ENCODE assay signal across 13 cellular contexts in the genomic region with DNA sequence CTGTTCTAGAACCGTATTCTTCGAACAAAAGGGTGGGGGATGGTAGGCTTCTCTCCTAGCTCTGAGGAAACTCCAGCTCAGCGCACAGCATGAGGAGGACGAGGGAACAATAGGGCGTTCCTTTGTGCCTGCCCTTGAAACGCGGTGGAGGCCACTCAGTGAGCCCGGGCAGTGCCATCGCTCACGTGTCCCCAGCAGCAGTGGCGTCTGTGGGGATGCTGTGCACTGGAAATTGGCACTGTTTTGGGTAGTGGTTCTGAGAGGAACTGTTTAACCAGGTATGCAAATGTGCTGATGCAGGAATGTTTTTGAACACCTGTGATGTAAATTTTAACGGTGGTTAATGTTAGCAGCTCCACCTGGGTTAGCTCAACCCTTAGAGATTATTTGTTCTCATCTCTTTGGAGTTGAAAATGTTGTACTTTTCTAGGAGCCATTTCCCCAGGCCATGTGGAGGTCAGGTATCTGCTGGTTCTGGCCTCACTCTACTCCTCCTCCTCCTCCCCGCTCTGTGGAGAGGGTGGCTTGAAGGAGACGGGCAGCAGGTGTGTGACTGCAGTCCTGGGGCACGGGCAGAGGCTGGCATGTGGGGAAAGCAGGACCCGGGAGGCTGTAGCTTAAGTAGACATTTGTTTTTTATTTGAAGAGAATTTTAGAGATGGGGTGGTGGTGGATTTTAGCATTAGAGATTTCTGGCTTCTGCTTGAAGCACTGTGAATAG. TPM values are rescaled to one million over a fixed set of nuclear protein-coding genes. Genes with fewer than 3 reads are reported as not detected.
DNase-seq lines count a peak whose midpoint lies in the region; ATAC-seq, FAIRE-seq and TF ChIP-seq lines count a peak whose summit lies in the region.
"Had no signal": no experiment of that assay in that cellular context is flagged by ENCODE, and none has a peak within 500 bp of the region (broad histone marks: within the 10 kb centered on the region; RNA-seq: fewer than 3 reads in every experiment).

No MANE protein-coding gene starts in this region.

- no peak overlapping the region for H2BK120ac ChIP-seq in H9 (ENCODE audit: low read depth, low read length, poor library complexity, severe bottlenecking)

- no peak overlapping the region for H2BK15ac ChIP-seq in H9 (ENCODE audit: low read depth, low read length)

- H3K4me2 ChIP-seq in A549: no peak overlapping the region
- peak overlapping the region; percentile 1 for H3K4me2 ChIP-seq in H9 (ENCODE audit: insufficient read depth, insufficient read length, low read length)

- H3K79me2 ChIP-seq in H9 (ENCODE audit: insufficient read depth, low read length): peaks cover 15% of the 10 kb centered on the region; the same call in 1 of the 2 replicates

- peak overlapping the region; percentile 46 to 51 for H3K4me3 Mint-ChIP-seq in H9
- H3K4me3 Mint-ChIP-seq in activated B cell treated with CpG ODN at 0.5 μM for 24 hours: peak overlapping the region; percentile 15

- H3K4me1 Mint-ChIP-seq in H9 (peaks cover 79 to 90% of the 10 kb centered on the region in 2 experiments), activated B cell treated with CpG ODN at 0.5 μM for 24 hours (peaks cover 68% of the 10 kb centered on the region)

- H3K27me3 Mint-ChIP-seq in H9 (ENCODE audit: low read depth): no peaks in the 10 kb centered on the region
- no peaks in the 10 kb centered on the region for H3K27me3 Mint-ChIP-seq in activated B cell treated with CpG ODN at 0.5 μM for 24 hours

- H2BK12ac ChIP-seq in H9 (ENCODE audit: insufficient read length, low read depth, low read length): peak overlapping the region; percentile 83

- no peak for TF ChIP-seq POLR2A in A549 (IDR thresholded peaks at IDR 0.05; ENCODE audit: low read length)

- no peak overlapping the region for H2BK5ac ChIP-seq in H9 (ENCODE audit: insufficient read length, low read length)

- intact Hi-C loops in activated B cell treated with CpG ODN at 0.5 μM for 24 hours (cut with micrococcal nuclease): no loop called here

- no peak overlapping the region for H3K9ac ChIP-seq in H9 (ENCODE audit: extremely low read depth, insufficient read length, low read length)

- no peak overlapping the region for H3T11ph ChIP-seq in H9 (ENCODE audit: low read length)

- TF ChIP-seq CTCF in A549 (IDR thresholded peaks at IDR 0.05) (no peak), H9 (conservative IDR thresholded peaks at IDR 0.05) (no peak), activated B cell treated with CpG ODN at 0.5 μM for 24 hours (IDR thresholded peaks at IDR 0.05) (no peak)

- peaks cover 44% of the 10 kb centered on the region for H3K4me1 ChIP-seq in A549
- H3K4me1 ChIP-seq in H9 (ENCODE audit: insufficient read depth, low read length): peaks cover 24% of the 10 kb centered on the region; the same call in 1 of the 2 replicates

- H4K8ac ChIP-seq in H9 (replicated peaks; ENCODE audit: insufficient read length, low read depth, low read length): no peak overlapping the region

- POLR2A ChIA-PET in A549 (lab: Yijun Ruan, JAX): no interaction called here
- POLR2A ChIA-PET in activated B cell treated with CpG ODN at 0.5 μM for 24 hours (lab: Charles Lee): interaction anchor here (1.0 kb wide), 1 partner anchor 49 kb away, joined by 3 read pairs; a partner anchor contains a TSS

- H3K14ac ChIP-seq in H9 (ENCODE audit: insufficient read depth, low read length): peak overlapping the region; percentile 67; the same call in 1 of the 2 replicates

- no peak overlapping the region for H4K91ac ChIP-seq in H9 (ENCODE audit: insufficient read length, low read depth, low read length)

- H2AK5ac ChIP-seq in H9 (ENCODE audit: insufficient read length, low read length): no peak overlapping the region

- WGBS in A549 (ENCODE audit: missing lambda C conversion rate): 87% methylated on average over 16 of the region's 16 CpGs
- WGBS in H9 (ENCODE audit: extremely low coverage, insufficient read length, low lambda C conversion rate): no CpG with 5 or more reads among the region's 16 CpGs

- H3K4me3 ChIP-seq in A549: no peak overlapping the region
- H3K4me3 ChIP-seq: gastrocnemius medialis, skin epidermis, tibial artery had no signal

- H3K56ac ChIP-seq in H9 (ENCODE audit: insufficient read length, low read depth, low read length): no peak overlapping the region

- H3K36me3 Mint-ChIP-seq in H9 (ENCODE audit: insufficient read depth in 1 of 3, low read depth in 3 of 3) (peaks cover 10 to 25% (median 23%) of the 10 kb centered on the region in 3 experiments), activated B cell treated with CpG ODN at 0.5 μM for 24 hours (ENCODE audit: low read depth) (peaks cover 39% of the 10 kb centered on the region)

- no peaks in the 10 kb centered on the region for H3K79me1 ChIP-seq in H9 (ENCODE audit: insufficient read depth, low read depth, low read length, poor library complexity, severe bottlenecking)

- H3K27ac Mint-ChIP-seq in H9 (peak overlapping the region; percentile 98), activated B cell treated with CpG ODN at 0.5 μM for 24 hours (peak overlapping the region; percentile 76)

- H3K27ac ChIP-seq in A549: peak overlapping the region in 1 of 2 experiments; percentile 78; a peak in 1 of 6 replicates
- peak overlapping the region; percentile 78 for H3K27ac ChIP-seq in H9 (ENCODE audit: insufficient read length, low read depth, low read length)
- H3K27ac ChIP-seq in layer of hippocampus (ENCODE audit: low read depth, low read length): peak overlapping the region; percentile 30
- H3K27ac ChIP-seq: gastrocnemius medialis, skin epidermis, tibial artery had no signal

- FAIRE-seq in A549 (lab: Jason Lieb, UNC): no peak

- H2AFZ ChIP-seq in H9 (ENCODE audit: low read length): no peak overlapping the region

- TF ChIP-seq EP300 in A549 (IDR thresholded peaks at IDR 0.05): no peak

- peaks cover 7% of the 10 kb centered on the region for H4K20me1 ChIP-seq in H9 (ENCODE audit: control insufficient read depth, insufficient read depth, insufficient read length)

- H4K5ac ChIP-seq in H9 (ENCODE audit: insufficient read length, low read depth, low read length): no peak overlapping the region

- no peak overlapping the region for H3K23ac ChIP-seq in H9 (ENCODE audit: insufficient read length, low read depth, low read length)

- H3K9me3 ChIP-seq in A549 (no peaks in the 10 kb centered on the region), H9 (ENCODE audit: control insufficient read depth, low read depth, low read length) (no peaks in the 10 kb centered on the region)
- H3K9me3 ChIP-seq: gastrocnemius medialis, tibial artery had no signal

- H3K27me3 ChIP-seq in H9 (ENCODE audit: insufficient read depth, low read length): no peaks in the 10 kb centered on the region
- H3K27me3 ChIP-seq in layer of hippocampus (ENCODE audit: control insufficient read depth, insufficient read depth, low read length): no peaks in the 10 kb centered on the region
- H3K27me3 ChIP-seq: gastrocnemius medialis, tibial artery had no signal

- H3K23me2 ChIP-seq in H9 (ENCODE audit: insufficient read length, low read depth, low read length, poor library complexity, severe bottlenecking): peaks cover 4% of the 10 kb centered on the region

- CTCF ChIA-PET in A549 (lab: Yijun Ruan, JAX) (interaction anchor here (1.5 to 2.3 kb wide), 2 partner anchors 15 to 20 kb away, joined by 4 to 5 read pairs; no protein-coding TSS in a partner anchor), activated B cell treated with CpG ODN at 0.5 μM for 24 hours (lab: Charles Lee) (interaction anchor here (1.0 kb wide), 1 partner anchor 40 kb away, joined by 3 read pairs; no protein-coding TSS in a partner anchor)

- no peak overlapping the region; the same call in 1 of the 2 replicates for H3K4ac ChIP-seq in H9 (ENCODE audit: low read depth, low read length)

- peak overlapping the region; percentile 86 for H3K18ac ChIP-seq in H9 (ENCODE audit: insufficient read length, low read depth, low read length)

- DNase-seq in A549 (ENCODE audit: low read depth in 1 of 2, low spot score in 1 of 2) (no peak), H9 (peak; percentile 87), activated B cell treated with CpG ODN at 0.5 μM for 24 hours (no peak), EL (no peak), AML-193 (lab: John Stamatoyannopoulos, UW) (no peak)
- DNase-seq: Calu3, gastrocnemius medialis, tibial artery had no signal

- ATAC-seq in A549 (no peak), activated B cell treated with CpG ODN at 0.5 μM for 24 hours (ENCODE audit: low read depth) (peak; percentile 34), HG03097 (IDR thresholded peaks at IDR 0.05; ENCODE audit: low FRiP score, unreplicated experiment) (no peak), HG02938 (IDR thresholded peaks at IDR 0.05; ENCODE audit: unreplicated experiment) (no peak)
- ATAC-seq: activated naive CD4-positive, alpha-beta T cell treated with anti-CD3 and anti-CD28 coated beads, Interleukin-2, amount 50 U/mL, for 72 hours; gastrocnemius medialis had no signal

- TF ChIP-seq RAD21 in A549 (conservative IDR thresholded peaks at IDR 0.05 in 1 of 2, IDR thresholded peaks at IDR 0.05 in 1 of 2): no peak

- H2BK20ac ChIP-seq in H9 (ENCODE audit: low read depth, low read length, poor library complexity, severe bottlenecking): no peak overlapping the region

- H3K9me3 Mint-ChIP-seq in H9: no peaks in the 10 kb centered on the region; a peak in 2 of 5 replicates
- H3K9me3 Mint-ChIP-seq in activated B cell treated with CpG ODN at 0.5 μM for 24 hours: no peaks in the 10 kb centered on the region
- H3K9me3 Mint-ChIP-seq: activated naive CD4-positive, alpha-beta T cell treated with anti-CD3 and anti-CD28 coated beads, Interleukin-2, amount 50 U/mL, for 72 hours had no signal

TF ChIP-seq in A549, 52 proteins besides CTCF, POLR2A, EP300 and RAD21:
- TF ChIP-seq MAZ (IDR thresholded peaks at IDR 0.05; ENCODE audit: borderline replicate concordance, low read depth, low read length): no peak
- TF ChIP-seq MAFK (IDR thresholded peaks at IDR 0.05; ENCODE audit: partially characterized antibody): peak; percentile 33

RNA-seq across cellular contexts. Expression of a gene that starts 48.3 kb away (rescaled TPM):
- polyA plus RNA-seq in A549 (2011; rRNA removed) (33.6 and 41.3 TPM in 2 replicates), A549 (2017; fragmentation: RNase III; extraction: RNeasy Plus Mini Kit Qiagen cat#74134 plus additional on column Dnase treatment) (45.6 to 52.9 TPM (median 48.0 TPM) in 3 replicates)
- 47.5 and 56.3 TPM in 2 replicates for polyA plus RNA-seq in A549 (2012; cell fraction: cytosol; rRNA removed)
- polyA plus RNA-seq in A549 (2012; cell fraction: nucleus; rRNA removed): 181 and 185 TPM in 2 replicates
- polyA minus RNA-seq in A549 (2011; rRNA and poly(A)+ RNA removed): 68.5 and 82.6 TPM in 2 replicates
- total RNA-seq in H9 (2021) (112 and 121 TPM in 2 replicates), activated B cell treated with CpG ODN at 0.5 μM for 24 hours (157 and 163 TPM in 2 replicates)
